Comparison of ENCODE assay signal across 13 cellular contexts in genomic region chr9:14203366-14204056, GRCh38.
A peak's percentile ranks its signal among the peaks of the same experiment; 100 is the strongest.
DNase-seq lines count a peak whose midpoint lies in the region; ATAC-seq and TF ChIP-seq lines count a peak whose summit lies in the region.
"Had no signal": no experiment of that assay in that cellular context is flagged by ENCODE, and none has a peak within 500 bp of the region (broad histone marks: within the 10 kb centered on the region; RNA-seq: fewer than 3 reads in every experiment).

No MANE protein-coding gene starts in this region.

- CTCF ChIA-PET in activated CD4-positive, alpha-beta T cell treated with anti-CD3 and anti-CD28 coated beads for 36 hours (lab: Charles Lee) = no interaction called here

- no peak for TF ChIP-seq CTCF in fibroblast of pulmonary artery (IDR thresholded peaks at IDR 0.05; ENCODE audit: low read length, missing control alignments)

- no peak overlapping the region for H3K27ac Mint-ChIP-seq in activated CD4-positive, alpha-beta T cell treated with anti-CD3 and anti-CD28 coated beads for 36 hours
- H3K27ac Mint-ChIP-seq: naive B cell; stimulated activated naive B cell treated with anti-CD40 and anti-IgM and Interleukin-4, amounts not matched to agents 10 μg/mL and 1 μg/mL and 100 μg/mL, for 72 hours had no signal

- no peaks in the 10 kb centered on the region for H3K36me3 Mint-ChIP-seq in activated CD4-positive, alpha-beta T cell treated with anti-CD3 and anti-CD28 coated beads for 36 hours (ENCODE audit: low read depth)
- H3K36me3 Mint-ChIP-seq: naive B cell; stimulated activated naive B cell treated with anti-CD40 and anti-IgM and Interleukin-4, amounts not matched to agents 10 μg/mL and 1 μg/mL and 100 μg/mL, for 72 hours had no signal

- no peaks in the 10 kb centered on the region for H3K9me3 ChIP-seq in aorta (ENCODE audit: control insufficient read depth, low read length)

- 2 to 7% methylated on average over 12 of the region's 12 CpGs for WGBS in aorta, 2 donors

- POLR2A ChIA-PET in activated CD4-positive, alpha-beta T cell treated with anti-CD3 and anti-CD28 coated beads for 36 hours (lab: Charles Lee) = no interaction called here

- peak overlapping the region in 1 of 2 donors; percentile 58 for H3K27ac ChIP-seq in aorta (ENCODE audit: low read depth in 1 of 2, low read length in 2 of 2)

- peaks cover 4% of the 10 kb centered on the region for H3K27me3 Mint-ChIP-seq in activated CD4-positive, alpha-beta T cell treated with anti-CD3 and anti-CD28 coated beads for 36 hours
- H3K27me3 Mint-ChIP-seq: naive B cell; stimulated activated naive B cell treated with anti-CD40 and anti-IgM and Interleukin-4, amounts not matched to agents 10 μg/mL and 1 μg/mL and 100 μg/mL, for 72 hours had no signal

- peak; percentile 58 for ATAC-seq in aorta (ENCODE audit: low FRiP score)
- no peak for ATAC-seq in activated CD4-positive, alpha-beta T cell treated with anti-CD3 and anti-CD28 coated beads for 36 hours
- ATAC-seq: stimulated activated naive B cell treated with anti-CD40 and anti-IgM and Interleukin-4, amounts not matched to agents 10 μg/mL and 1 μg/mL and 100 μg/mL, for 72 hours had no signal

- no peaks in the 10 kb centered on the region for H3K4me1 Mint-ChIP-seq in activated CD4-positive, alpha-beta T cell treated with anti-CD3 and anti-CD28 coated beads for 36 hours
- H3K4me1 Mint-ChIP-seq: naive B cell; stimulated activated naive B cell treated with anti-CD40 and anti-IgM and Interleukin-4, amounts not matched to agents 10 μg/mL and 1 μg/mL and 100 μg/mL, for 72 hours had no signal

- no peak overlapping the region for H3K4me3 ChIP-seq in fibroblast of pulmonary artery (replicated peaks; ENCODE audit: low read depth, low read length)
- peak overlapping the region in 1 of 2 donors; percentile 32 for H3K4me3 ChIP-seq in aorta (ENCODE audit: low read length in 2 of 2)

- H3K36me3 ChIP-seq in aorta (ENCODE audit: control insufficient read depth in 1 of 2, insufficient read depth in 2 of 2, low read length in 1 of 2) = no peaks in the 10 kb centered on the region

- peaks cover 9 to 12% of the 10 kb centered on the region in 2 donors for H3K4me1 ChIP-seq in aorta (ENCODE audit: control insufficient read depth in 1 of 2, insufficient read depth in 2 of 2, low read length in 2 of 2)

- no peaks in the 10 kb centered on the region for H3K9me3 Mint-ChIP-seq in activated CD4-positive, alpha-beta T cell treated with anti-CD3 and anti-CD28 coated beads for 36 hours (ENCODE audit: low read depth)
- H3K9me3 Mint-ChIP-seq: stimulated activated naive B cell treated with anti-CD40 and anti-IgM and Interleukin-4, amounts not matched to agents 10 μg/mL and 1 μg/mL and 100 μg/mL, for 72 hours had no signal

- H3K4me3 Mint-ChIP-seq in activated CD4-positive, alpha-beta T cell treated with anti-CD3 and anti-CD28 coated beads for 36 hours = no peak overlapping the region
- H3K4me3 Mint-ChIP-seq: naive B cell; stimulated activated naive B cell treated with anti-CD40 and anti-IgM and Interleukin-4, amounts not matched to agents 10 μg/mL and 1 μg/mL and 100 μg/mL, for 72 hours had no signal

- H3K27me3 ChIP-seq in aorta (ENCODE audit: control insufficient read depth in 1 of 2, insufficient read depth in 2 of 2, low read length in 1 of 2) = no peaks in the 10 kb centered on the region

- peak; percentile 3 for DNase-seq in NCI-H2227 (lab: John Stamatoyannopoulos, UW; ENCODE audit: unreplicated experiment)
- no peak for DNase-seq in NCI-H2227 treated with DMSO at 0.1 percent for 48 hours (lab: John Stamatoyannopoulos, UW)
- DNase-seq in fibroblast of pulmonary artery (ENCODE audit: low read depth) = peak; percentile 62
- DNase-seq in myocyte (ENCODE audit: low read depth) = peak; percentile 28
- peak; percentile 76 to 88 for DNase-seq in aorta
- DNase-seq in GM19240 (ENCODE audit: insufficient read length, low spot score) = no peak
- DNase-seq in HUDEP-2 (lab: John Stamatoyannopoulos, UW; ENCODE audit: unreplicated experiment in 76 of 76) = no peak
- no peak for DNase-seq in activated CD4-positive, alpha-beta T cell treated with anti-CD3 and anti-CD28 coated beads for 36 hours
- DNase-seq: 8988T; MV-4-11; naive B cell; stimulated activated naive B cell treated with anti-CD40 and anti-IgM and Interleukin-4, amounts not matched to agents 10 μg/mL and 1 μg/mL and 100 μg/mL, for 72 hours; T-helper 2 cell had no signal

- intact Hi-C loops in aorta (cut with DNase I) = no loop called here
- intact Hi-C loops in activated CD4-positive, alpha-beta T cell treated with anti-CD3 and anti-CD28 coated beads for 36 hours (cut with DNase I, micrococcal nuclease) = no loop called here

Comparison
In these comparisons a context has a peak if more than half of its experiments do, and no peak if none do; other contexts are left out.
1. DNase-seq: peak in NCI-H2227 (single experiment), fibroblast of pulmonary artery (single experiment), myocyte (single experiment) and aorta (2 of 2); none in NCI-H2227 treated with DMSO at 0.1 percent for 48 hours (single experiment), GM19240 (single experiment), HUDEP-2 (0 of 76) and activated CD4-positive, alpha-beta T cell treated with anti-CD3 and anti-CD28 coated beads for 36 hours (single experiment).